23 cellular contexts compared by ENCODE assay signal in genomic region chr12:70948976-70949336, GRCh38. TPM values are rescaled to one million over a fixed set of nuclear protein-coding genes. Genes with fewer than 3 reads are reported as not detected.
A peak's percentile ranks its signal among the peaks of the same experiment; 100 is the strongest.
DNase-seq lines count a peak whose midpoint lies in the region; ATAC-seq and TF ChIP-seq lines count a peak whose summit lies in the region.
"Had no signal": no experiment of that assay in that cellular context is flagged by ENCODE, and none has a peak within 500 bp of the region (broad histone marks: within the 10 kb centered on the region; RNA-seq: fewer than 3 reads in every experiment).

No MANE protein-coding gene starts in this region.

- H3K9me3 ChIP-seq in adipocyte (ENCODE audit: control insufficient read depth, low read length) (no peaks in the 10 kb centered on the region), heart right ventricle (peaks cover 0 to 14% (median 0%) of the 10 kb centered on the region in 11 donors), PC-9 (ENCODE audit: insufficient read depth, low read depth) (peaks cover 3% of the 10 kb centered on the region; the same call in 1 of the 2 replicates)
- H3K9me3 ChIP-seq: mucosa of descending colon had no signal

- H3K36me3 ChIP-seq in adipocyte (ENCODE audit: control insufficient read depth, insufficient read depth, low read length, severe bottlenecking) (no peaks in the 10 kb centered on the region), heart right ventricle (no peaks in the 10 kb centered on the region), PC-9 (ENCODE audit: low read depth) (no peaks in the 10 kb centered on the region)
- H3K36me3 ChIP-seq: WERI-Rb-1 had no signal

- H2AFZ ChIP-seq in PC-9: no peak overlapping the region

- H3K9me2 ChIP-seq in PC-9 (ENCODE audit: insufficient read depth): no peaks in the 10 kb centered on the region

- H3K79me2 ChIP-seq in PC-9 (ENCODE audit: low read depth): no peaks in the 10 kb centered on the region

- no peak for DNase-seq in AG09319 (ENCODE audit: extremely low read depth, low read depth)
- DNase-seq in adipocyte (ENCODE audit: low read depth): peak; percentile 23
- peak in 1 of 2 donors; percentile 33 for DNase-seq in heart right ventricle
- no peak for DNase-seq in sciatic nerve (ENCODE audit: low spot score)
- DNase-seq in NCI-H2171 treated with DMSO at 0.1 percent for 48 hours (lab: John Stamatoyannopoulos, UW): no peak
- no peak for DNase-seq in PC-9
- no peak for DNase-seq in dermis blood vessel endothelial cell
- DNase-seq: ACHN; activated CD4-positive, alpha-beta T cell treated with anti-CD3 and anti-CD28 coated beads, Interleukin-2, amount 50 U/mL, for 4 hours; activated effector memory CD4-positive, alpha-beta T cell treated with Interleukin-2 at 50 U/mL for 16 hours; erythroblast; left colon; NCI-H1436; NCI-H748 treated with DMSO at 0.1 percent for 48 hours; PC-3; stimulated activated CD8-positive, alpha-beta memory T cell treated with anti-CD3 and anti-CD28 coated beads, Interleukin-4, amount 100 ng/mL, for 48 hours; substantia nigra; WERI-Rb-1 had no signal

- H3K27ac ChIP-seq in heart right ventricle: no peak overlapping the region
- no peak overlapping the region for H3K27ac ChIP-seq in PC-9
- H3K27ac ChIP-seq: C4-2B, WERI-Rb-1 had no signal

- H3K4me1 ChIP-seq in adipocyte (ENCODE audit: control insufficient read depth, insufficient read depth, low read length): peaks cover 10% of the 10 kb centered on the region
- no peaks in the 10 kb centered on the region for H3K4me1 ChIP-seq in heart right ventricle
- H3K4me1 ChIP-seq in PC-9 (replicated peaks; ENCODE audit: insufficient read depth): no peaks in the 10 kb centered on the region

- H3K27me3 ChIP-seq in adipocyte (replicated peaks; ENCODE audit: control insufficient read depth, insufficient read depth, low read length): no peaks in the 10 kb centered on the region
- H3K27me3 ChIP-seq in heart right ventricle: no peaks in the 10 kb centered on the region
- no peaks in the 10 kb centered on the region for H3K27me3 ChIP-seq in PC-9 (ENCODE audit: insufficient read depth, low read depth)

- intact Hi-C loops in heart right ventricle (cut with DNase I) (loop anchor here in 1 of 10 donors (10.0 kb wide), 1 partner anchor 446 kb away; no protein-coding TSS in a partner anchor), sciatic nerve (cut with DNase I) (no loop called here), PC-9 (cut with micrococcal nuclease; ENCODE audit: unreplicated experiment) (no loop called here)

- peak; percentile 20 for TF ChIP-seq CTCF in AG09319 (IDR thresholded peaks at IDR 0.05; ENCODE audit: low read depth, low read length)
- TF ChIP-seq CTCF in heart right ventricle (IDR thresholded peaks at IDR 0.05): peak in 4 of 9 donors; percentile 9 to 42 (median 38)
- no peak for TF ChIP-seq CTCF in PC-9 (conservative IDR thresholded peaks at IDR 0.05)

- ATAC-seq in heart right ventricle (peak in 7 of 8 donors; percentile 77 to 96 (median 91)), sciatic nerve (peak; percentile 96), HG03571 (IDR thresholded peaks at IDR 0.05; ENCODE audit: unreplicated experiment) (no peak)
- ATAC-seq: HepG2, left colon, mucosa of descending colon had no signal

- no peak overlapping the region for H3K4me2 ChIP-seq in PC-9

- H3K4me3 ChIP-seq in adipocyte (ENCODE audit: low read length) (no peak overlapping the region), heart right ventricle (no peak overlapping the region), PC-9 (no peak overlapping the region)
- H3K4me3 ChIP-seq: mucosa of descending colon had no signal

- CTCF ChIA-PET in PC-9 (lab: Charles Lee): no interaction called here

- H4K20me1 ChIP-seq in PC-9 (ENCODE audit: insufficient read depth): no peaks in the 10 kb centered on the region; the same call in 1 of the 2 replicates

- POLR2A ChIA-PET in PC-9 (lab: Charles Lee; ENCODE audit: unreplicated experiment): interaction anchor here (0.6 kb wide), 1 partner anchor 113 kb away, joined by 4 read pairs; no protein-coding TSS in a partner anchor

- H3F3A ChIP-seq in PC-9 (ENCODE audit: insufficient read depth, low read depth): no peaks in the 10 kb centered on the region

- no peak overlapping the region for H3K9ac ChIP-seq in adipocyte (ENCODE audit: low read length)

- no TSS peak for BruUV-seq in PC-9 (replicated peaks; lab: Mats Ljungman, UMichigan)

RNA-seq across cellular contexts. Expression of gene PTPRR, which starts 28.4 kb away (rescaled TPM):
- 1 to 10 TPM in 4 of 10 donors, under 1 TPM in 6; 0.20 to 1.7 (median 0.90) TPM for total RNA-seq in heart right ventricle
- under 1 TPM; 0.44 to 0.62 TPM for polyA plus RNA-seq in heart right ventricle
- 0.31 TPM for total RNA-seq in sciatic nerve
- total RNA-seq in PC-9 (2021): 8.1 and 12.2 TPM in 2 replicates
- total RNA-seq in dermis blood vessel endothelial cell: 0.33 TPM in 1 of 2 replicates, not detected in the other
- total RNA-seq: HepG2; T-helper 2 cell treated with Interferon-gamma antibody and Interleukin-4, amounts not matched to agents 100 ng/mL and 5 ng/mL, for 36 hours had no signal
- polyA plus RNA-seq: HepG2 had no signal
